Comparison of ENCODE assay signal across 19 cellular contexts in the genomic region with DNA sequence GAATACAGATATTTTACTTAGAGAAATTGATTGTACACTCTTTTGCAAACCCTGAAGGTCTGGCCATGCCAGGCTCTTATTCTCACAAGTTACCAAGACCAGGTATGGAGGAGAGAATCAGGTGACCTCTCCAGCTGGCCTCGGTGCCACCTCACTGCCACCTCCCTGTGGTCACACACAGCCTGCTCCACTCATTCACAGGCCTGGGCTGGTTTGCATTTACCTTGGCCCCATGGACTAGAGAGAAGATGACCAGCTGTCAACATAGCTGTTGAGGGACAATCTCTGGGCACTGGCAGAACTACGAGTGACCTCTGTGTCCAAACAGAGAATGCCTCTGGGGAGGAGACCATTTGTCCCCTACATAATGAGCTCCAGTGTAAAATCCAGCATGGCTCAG.
DNase-seq lines count a peak whose midpoint lies in the region; ATAC-seq and TF ChIP-seq lines count a peak whose summit lies in the region.
"Had no signal": no experiment of that assay in that cellular context is flagged by ENCODE, and none has a peak within 500 bp of the region (broad histone marks: within the 10 kb centered on the region; RNA-seq: fewer than 3 reads in every experiment).

No MANE protein-coding gene starts in this region.

- peak; percentile 21 for TF ChIP-seq CTCF in CD4-positive, alpha-beta T cell (IDR thresholded peaks at IDR 0.05)
- 0 out of 3 replicates have a peak, but pooled peaks have one; percentile 10 for TF ChIP-seq CTCF in GM12872 (IDR thresholded peaks at IDR 0.05; ENCODE audit: insufficient read depth, low read depth, low read length)
- TF ChIP-seq CTCF in right lobe of liver (IDR thresholded peaks at IDR 0.05): peak in 3 of 4 donors; percentile 6 to 41 (median 12)

- no peaks in the 10 kb centered on the region for H3K4me1 ChIP-seq in right lobe of liver
- H3K4me1 ChIP-seq: sigmoid colon had no signal

- H3K9me3 Mint-ChIP-seq in CD4-positive, alpha-beta T cell: peaks cover 1% of the 10 kb centered on the region

- no peaks in the 10 kb centered on the region for H3K27me3 Mint-ChIP-seq in CD4-positive, alpha-beta T cell
- H3K27me3 Mint-ChIP-seq: activated CD8-positive, alpha-beta memory T cell treated with anti-CD3 and anti-CD28 coated beads, Interleukin-2, amount 10 ng/mL, durations not matched to agents 7 days and 5 days had no signal

- no peak for TF ChIP-seq POLR2A in right lobe of liver (IDR thresholded peaks at IDR 0.05)

- CTCF ChIA-PET in CD4-positive, alpha-beta T cell (lab: Charles Lee): interaction anchor here (1.2 kb wide), 1 partner anchor 450 kb away, joined by 5 read pairs; no protein-coding TSS in a partner anchor

- no peak overlapping the region for H3K27ac ChIP-seq in CD4-positive, alpha-beta T cell (ENCODE audit: low read depth, low read length)
- H3K27ac ChIP-seq in right lobe of liver: no peak overlapping the region
- H3K27ac ChIP-seq: hepatocyte, sigmoid colon had no signal

- no peak overlapping the region for H3K4me3 Mint-ChIP-seq in CD4-positive, alpha-beta T cell
- H3K4me3 Mint-ChIP-seq: activated CD8-positive, alpha-beta memory T cell treated with anti-CD3 and anti-CD28 coated beads, Interleukin-2, amount 10 ng/mL, durations not matched to agents 7 days and 5 days; CD14-positive monocyte had no signal

- no peak overlapping the region for H3K27ac Mint-ChIP-seq in CD4-positive, alpha-beta T cell
- H3K27ac Mint-ChIP-seq: activated CD8-positive, alpha-beta memory T cell treated with anti-CD3 and anti-CD28 coated beads, Interleukin-2, amount 10 ng/mL, durations not matched to agents 7 days and 5 days; CD14-positive monocyte had no signal

- POLR2A ChIA-PET in CD4-positive, alpha-beta T cell (lab: Charles Lee): no interaction called here

- no peaks in the 10 kb centered on the region for H3K27me3 ChIP-seq in CD4-positive, alpha-beta T cell (ENCODE audit: control insufficient read depth, insufficient read depth, low read length)
- H3K27me3 ChIP-seq in right lobe of liver: no peaks in the 10 kb centered on the region
- H3K27me3 ChIP-seq: hepatocyte, sigmoid colon had no signal

- no peaks in the 10 kb centered on the region for H3K36me3 Mint-ChIP-seq in CD4-positive, alpha-beta T cell (ENCODE audit: low read depth)
- H3K36me3 Mint-ChIP-seq: CD14-positive monocyte had no signal

- intact Hi-C loops in CD4-positive, alpha-beta T cell (cut with DNase I, micrococcal nuclease): loop anchor here in 1 of 2 experiments (5.0 kb wide), 1 partner anchor 593 kb away; no protein-coding TSS in a partner anchor
- intact Hi-C loops in right lobe of liver (cut with DNase I): no loop called here

- 53% methylated on average over 2 of the region's 2 CpGs for WGBS in right lobe of liver (ENCODE audit: insufficient coverage, low coverage, low lambda C conversion rate, missing lambda C conversion rate)

- no peak for ATAC-seq in CD4-positive, alpha-beta T cell (ENCODE audit: poor library complexity)
- ATAC-seq in right lobe of liver: peak; percentile 39 to 86 (median 78)
- ATAC-seq: activated CD8-positive, alpha-beta memory T cell treated with anti-CD3 and anti-CD28 coated beads, Interleukin-2, amount 10 ng/mL, durations not matched to agents 7 days and 5 days had no signal

- peaks cover 5% of the 10 kb centered on the region for H3K4me1 Mint-ChIP-seq in CD4-positive, alpha-beta T cell (ENCODE audit: low read depth)

- no peaks in the 10 kb centered on the region for H3K36me3 ChIP-seq in right lobe of liver
- H3K36me3 ChIP-seq: sigmoid colon had no signal

- H3K4me3 ChIP-seq in right lobe of liver: no peak overlapping the region
- H3K4me3 ChIP-seq: hepatocyte, sigmoid colon had no signal

- DNase-seq in CD4-positive, alpha-beta T cell: no peak
- DNase-seq in RPMI8226 (peak; percentile 26), right lobe of liver (peak in 1 of 3 donors; percentile 32), SKM-1 treated with dmso at 0.1 percent for 144 hours (lab: John Stamatoyannopoulos, UW; ENCODE audit: unreplicated experiment) (no peak), cerebellum (ENCODE audit: low spot score) (no peak)
- no peak for DNase-seq in activated CD4-positive, CD25-positive, alpha-beta regulatory T cell (lab: John Stamatoyannopoulos, UW)
- DNase-seq: activated CD4-positive, alpha-beta T cell treated with anti-CD3 and anti-CD28 coated beads for 48 hours; activated CD8-positive, alpha-beta memory T cell treated with anti-CD3 and anti-CD28 coated beads, Interleukin-2, amount 10 ng/mL, durations not matched to agents 7 days and 5 days; DMS 273 treated with DMSO at 0.1 percent for 48 hours; foreskin melanocyte; NCI-H1105 treated with DMSO at 0.1 percent for 48 hours; NCI-H510A; OCI-M1; sigmoid colon; substantia nigra; T-helper 1 cell had no signal

- H3K9me3 ChIP-seq in CD4-positive, alpha-beta T cell (ENCODE audit: control insufficient read depth, low read length): no peaks in the 10 kb centered on the region
- no peaks in the 10 kb centered on the region for H3K9me3 ChIP-seq in right lobe of liver
- H3K9me3 ChIP-seq: sigmoid colon had no signal
